11 cellular contexts compared by ENCODE assay signal in the genomic region with DNA sequence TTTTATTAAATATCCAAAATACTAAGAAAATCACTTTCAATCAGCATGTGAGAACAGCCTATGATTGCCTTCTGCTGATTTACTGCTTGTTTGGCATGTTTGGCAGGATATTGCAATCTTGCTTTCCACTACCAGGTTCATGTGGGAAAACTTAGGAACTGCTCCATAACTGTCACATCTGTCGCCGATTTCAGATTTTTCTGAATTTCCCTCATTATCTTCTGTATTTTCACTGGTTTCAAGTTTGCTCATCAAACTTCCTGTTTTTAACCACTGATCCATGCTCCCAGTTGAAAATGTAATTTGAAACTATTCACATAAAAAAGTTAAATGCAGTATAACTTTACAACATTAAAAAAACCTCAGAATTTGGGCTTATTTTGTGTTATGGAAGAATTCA.
DNase-seq lines count a peak whose midpoint lies in the region; ATAC-seq and TF ChIP-seq lines count a peak whose summit lies in the region.
"Had no signal": no experiment of that assay in that cellular context is flagged by ENCODE, and none has a peak within 500 bp of the region (broad histone marks: within the 10 kb centered on the region; RNA-seq: fewer than 3 reads in every experiment).

No MANE protein-coding gene starts in this region.

- no peak for ATAC-seq in IMR-90 (ENCODE audit: low read depth)
- ATAC-seq in T-cell (replicated peaks in 1 of 4), result no peak
- peak; percentile 43 for ATAC-seq in memory B cell (ENCODE audit: low read depth)
- ATAC-seq in GM19452 (IDR thresholded peaks at IDR 0.05; ENCODE audit: unreplicated experiment), result no peak
- no peak for ATAC-seq in effector memory CD8-positive, alpha-beta T cell (replicated peaks)

- H3K27ac Mint-ChIP-seq in CD14-positive monocyte, result peak overlapping the region in 5 of 7 donors; percentile 65 to 93 (median 82)
- peak overlapping the region; percentile 49 to 50 for H3K27ac Mint-ChIP-seq in T-cell
- peak overlapping the region; percentile 39 for H3K27ac Mint-ChIP-seq in memory B cell
- no peak overlapping the region for H3K27ac Mint-ChIP-seq in effector memory CD8-positive, alpha-beta T cell

- peak overlapping the region; percentile 89 for H3K4ac ChIP-seq in IMR-90 (ENCODE audit: low read depth, low read length)

- no peaks in the 10 kb centered on the region for H4K20me1 ChIP-seq in IMR-90 (ENCODE audit: insufficient read depth, low read length)

- H4K8ac ChIP-seq in IMR-90 (ENCODE audit: low read depth in 2 of 2, low read length in 2 of 2), result peak overlapping the region; percentile 71 to 99

- dilution Hi-C loops in IMR-90 (cut with HindIII; ENCODE audit: low sequenced_read_pairs, unreplicated experiment), result no loop called here

- no peaks in the 10 kb centered on the region for H3K36me3 ChIP-seq in IMR-90 (ENCODE audit: control insufficient read depth, insufficient read depth, low read length)
- H3K36me3 ChIP-seq: esophagus muscularis mucosa had no signal

- H4K91ac ChIP-seq in IMR-90 (ENCODE audit: insufficient read depth, low read depth, low read length), result peak overlapping the region; percentile 94

- H2AK9ac ChIP-seq in IMR-90 (replicated peaks; ENCODE audit: low read depth, low read length, poor library complexity), result no peak overlapping the region

- TF ChIP-seq CTCF in CD14-positive monocyte (IDR thresholded peaks at IDR 0.05), result no peak
- no peak for TF ChIP-seq CTCF in IMR-90 (conservative IDR thresholded peaks at IDR 0.05; ENCODE audit: low read depth, low read length)

- POLR2A ChIA-PET in IMR-90 (lab: Charles Lee; ENCODE audit: unreplicated experiment) (no interaction called here), T-cell (lab: Charles Lee) (interaction anchor here in 1 of 2 donors (1.2 kb wide), 1 partner anchor 125 kb away, joined by 3 read pairs; no protein-coding TSS in a partner anchor)

- no peaks in the 10 kb centered on the region for H3K27me3 ChIP-seq in IMR-90 (ENCODE audit: control insufficient read depth, insufficient read depth, low read length)
- H3K27me3 ChIP-seq: esophagus muscularis mucosa had no signal

- H3K4me1 ChIP-seq in IMR-90 (ENCODE audit: control insufficient read depth, insufficient read depth, low read length), result peaks cover 23% of the 10 kb centered on the region

- H3K9ac ChIP-seq in IMR-90 (ENCODE audit: low read depth, low read length), result peak overlapping the region; percentile 76; the same call in 1 of the 2 replicates

- H2AFZ ChIP-seq in IMR-90 (replicated peaks; ENCODE audit: low read length, poor library complexity), result peak overlapping the region; percentile 88

- no CpG with 5 or more reads among the region's 2 CpGs for WGBS in IMR-90 (ENCODE audit: extremely low coverage in 2 of 2, insufficient read length in 1 of 2), 2 experiments

- peak overlapping the region; percentile 100; the same call in 1 of the 2 replicates for H4K5ac ChIP-seq in IMR-90 (ENCODE audit: low read depth, low read length)

- H3K18ac ChIP-seq in IMR-90 (ENCODE audit: low read depth, low read length), result peak overlapping the region; percentile 100

- TF ChIP-seq POLR2A in IMR-90 (IDR thresholded peaks at IDR 0.05; ENCODE audit: low read depth, low read length), result no peak

- H3K9me3 Mint-ChIP-seq in CD14-positive monocyte (peaks cover 0 to under 1% (median 0%) of the 10 kb centered on the region in 7 donors), T-cell (no peaks in the 10 kb centered on the region), memory B cell (peaks cover 1% of the 10 kb centered on the region)
- H3K9me3 Mint-ChIP-seq in effector memory CD8-positive, alpha-beta T cell, result no peaks in the 10 kb centered on the region

- peak overlapping the region; percentile 98 for H3K4me2 ChIP-seq in IMR-90 (ENCODE audit: low read depth, low read length)

- H3K4me3 ChIP-seq in IMR-90 (ENCODE audit: insufficient read depth, low read depth, low read length), result no peak overlapping the region
- H3K4me3 ChIP-seq: esophagus muscularis mucosa had no signal

- CTCF ChIA-PET in IMR-90 (lab: Yijun Ruan, JAX), result no interaction called here
- CTCF ChIA-PET in T-cell (lab: Charles Lee), result no interaction called here

- H3K36me3 Mint-ChIP-seq in CD14-positive monocyte (no peaks in the 10 kb centered on the region), T-cell (no peaks in the 10 kb centered on the region), memory B cell (no peaks in the 10 kb centered on the region)
- H3K36me3 Mint-ChIP-seq in effector memory CD8-positive, alpha-beta T cell (ENCODE audit: insufficient read depth), result peaks cover 2% of the 10 kb centered on the region

- peak overlapping the region; percentile 90 for H2BK15ac ChIP-seq in IMR-90 (ENCODE audit: low read depth, low read length)

- intact Hi-C loops in CD14-positive monocyte (cut with micrococcal nuclease), result loop anchor here in 1 of 2 donors (5.0 kb wide), 3 partner anchors 40 to 115 kb away; no protein-coding TSS in a partner anchor
- intact Hi-C loops in IMR-90 (cut with micrococcal nuclease), result no loop called here

- peak overlapping the region; percentile 97 for H3K14ac ChIP-seq in IMR-90 (replicated peaks; ENCODE audit: low read depth, low read length)

- no peak for DNase-seq in CD14-positive monocyte (ENCODE audit: low spot score)
- no peak for DNase-seq in IMR-90
- no peak for DNase-seq in T-cell
- DNase-seq in memory B cell (ENCODE audit: low spot score in 2 of 2), result no peak
- DNase-seq in NK-92 treated with Interleukin-12 subunit alpha and Interleukin-12 subunit beta, amount 100 ng/mL, for 24 hours (lab: John Stamatoyannopoulos, UW), result no peak
- no peak for DNase-seq in effector memory CD8-positive, alpha-beta T cell
- DNase-seq in NCI-H1105 (lab: John Stamatoyannopoulos, UW), result no peak
- DNase-seq: aorta, NCI-H1694 had no signal

- H3K4me3 Mint-ChIP-seq in CD14-positive monocyte, result no peak overlapping the region
- H3K4me3 Mint-ChIP-seq in T-cell, result peak overlapping the region in 2 of 3 donors; percentile 29 to 48
- peak overlapping the region; percentile 21 for H3K4me3 Mint-ChIP-seq in memory B cell
- H3K4me3 Mint-ChIP-seq in effector memory CD8-positive, alpha-beta T cell, result no peak overlapping the region

- peaks cover 4% of the 10 kb centered on the region for H3K9me1 ChIP-seq in IMR-90 (ENCODE audit: insufficient read depth, low read length)

- peak overlapping the region; percentile 85; the same call in 1 of the 2 replicates for H2AK5ac ChIP-seq in IMR-90 (ENCODE audit: low read depth, low read length)

- peak overlapping the region; percentile 90; the same call in 1 of the 2 replicates for H3K23ac ChIP-seq in IMR-90 (ENCODE audit: low read depth, low read length)

- in situ Hi-C loops in IMR-90 (cut with MboI; ENCODE audit: low sequenced_read_pairs), result no loop called here

- TF ChIP-seq RAD21 in IMR-90 (IDR thresholded peaks at IDR 0.05; ENCODE audit: low read length), result no peak

- peak overlapping the region; percentile 82 for H3K56ac ChIP-seq in IMR-90 (ENCODE audit: extremely low read depth, insufficient read depth, low read length)

- BruUV-seq in IMR-90 (replicated peaks; lab: Mats Ljungman, UMichigan), result no TSS peak

- H3K27me3 Mint-ChIP-seq in CD14-positive monocyte (ENCODE audit: low read depth in 3 of 3) (no peaks in the 10 kb centered on the region), T-cell (no peaks in the 10 kb centered on the region), memory B cell (no peaks in the 10 kb centered on the region)
- H3K27me3 Mint-ChIP-seq in effector memory CD8-positive, alpha-beta T cell, result no peaks in the 10 kb centered on the region

- H2BK5ac ChIP-seq in IMR-90 (ENCODE audit: low read depth, low read length, poor library complexity, severe bottlenecking), result peak overlapping the region; percentile 93

- peak overlapping the region; percentile 95 for H2BK20ac ChIP-seq in IMR-90 (ENCODE audit: low read depth, low read length)

- H3K9me3 ChIP-seq in IMR-90 (ENCODE audit: control insufficient read depth, insufficient read depth, low read length), result no peaks in the 10 kb centered on the region
- H3K9me3 ChIP-seq: esophagus muscularis mucosa had no signal

- peaks cover 0 to 27% of the 10 kb centered on the region in 2 experiments; a peak in 3 of 4 replicates for H3K79me1 ChIP-seq in IMR-90 (ENCODE audit: low read depth in 1 of 2, low read length in 2 of 2)

- H2BK120ac ChIP-seq in IMR-90 (ENCODE audit: low read depth, low read length), result peak overlapping the region; percentile 98

- H3K27ac ChIP-seq in IMR-90 (ENCODE audit: insufficient read depth, low read length), result peak overlapping the region; percentile 50; the same call in 1 of the 2 replicates
- H3K27ac ChIP-seq: esophagus muscularis mucosa had no signal

- H3K4me1 Mint-ChIP-seq in CD14-positive monocyte (peaks cover 15% of the 10 kb centered on the region), T-cell (peaks cover 21 to 28% (median 25%) of the 10 kb centered on the region in 3 donors), memory B cell (peaks cover 15% of the 10 kb centered on the region)
- peaks cover 0 to 3% of the 10 kb centered on the region in 2 donors for H3K4me1 Mint-ChIP-seq in effector memory CD8-positive, alpha-beta T cell (ENCODE audit: low read depth in 2 of 2)

TF ChIP-seq in IMR-90, 13 proteins besides CTCF, POLR2A, EP300 and RAD21 (continues in another document):
- TF ChIP-seq RCOR1 (IDR thresholded peaks at IDR 0.05; ENCODE audit: insufficient replicate concordance, low read length), result no peak
- TF ChIP-seq FOS (IDR thresholded peaks at IDR 0.05; ENCODE audit: low read depth, low read length), result no peak
- TF ChIP-seq, protein P1, sequence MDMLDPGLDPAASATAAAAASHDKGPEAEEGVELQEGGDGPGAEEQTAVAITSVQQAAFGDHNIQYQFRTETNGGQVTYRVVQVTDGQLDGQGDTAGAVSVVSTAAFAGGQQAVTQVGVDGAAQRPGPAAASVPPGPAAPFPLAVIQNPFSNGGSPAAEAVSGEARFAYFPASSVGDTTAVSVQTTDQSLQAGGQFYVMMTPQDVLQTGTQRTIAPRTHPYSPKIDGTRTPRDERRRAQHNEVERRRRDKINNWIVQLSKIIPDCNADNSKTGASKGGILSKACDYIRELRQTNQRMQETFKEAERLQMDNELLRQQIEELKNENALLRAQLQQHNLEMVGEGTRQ (IDR thresholded peaks at IDR 0.05; ENCODE audit: low read depth, low read length), result no peak
- TF ChIP-seq MAFK (IDR thresholded peaks at IDR 0.05; ENCODE audit: low read depth, low read length), result no peak
- TF ChIP-seq, protein P2, sequence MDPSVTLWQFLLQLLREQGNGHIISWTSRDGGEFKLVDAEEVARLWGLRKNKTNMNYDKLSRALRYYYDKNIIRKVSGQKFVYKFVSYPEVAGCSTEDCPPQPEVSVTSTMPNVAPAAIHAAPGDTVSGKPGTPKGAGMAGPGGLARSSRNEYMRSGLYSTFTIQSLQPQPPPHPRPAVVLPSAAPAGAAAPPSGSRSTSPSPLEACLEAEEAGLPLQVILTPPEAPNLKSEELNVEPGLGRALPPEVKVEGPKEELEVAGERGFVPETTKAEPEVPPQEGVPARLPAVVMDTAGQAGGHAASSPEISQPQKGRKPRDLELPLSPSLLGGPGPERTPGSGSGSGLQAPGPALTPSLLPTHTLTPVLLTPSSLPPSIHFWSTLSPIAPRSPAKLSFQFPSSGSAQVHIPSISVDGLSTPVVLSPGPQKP (IDR thresholded peaks at IDR 0.05; ENCODE audit: borderline replicate concordance, low read depth, low read length), result no peak
- TF ChIP-seq RFX5 (IDR thresholded peaks at IDR 0.05; ENCODE audit: low read depth, low read length), result no peak
- TF ChIP-seq NFE2L2 (IDR thresholded peaks at IDR 0.05; ENCODE audit: low read depth, low read length), result no peak
- TF ChIP-seq CHD1 (IDR thresholded peaks at IDR 0.05; ENCODE audit: low read depth, low read length), result no peak

Comparison
In these comparisons a context has a peak if more than half of its experiments do, and no peak if none do; other contexts are left out.
1. H3K27ac Mint-ChIP-seq: peak in CD14-positive monocyte (5 of 7), T-cell (2 of 2) and memory B cell (single experiment); none in effector memory CD8-positive, alpha-beta T cell (0 of 2).
2. H3K4me3 Mint-ChIP-seq: peak in T-cell (2 of 3) and memory B cell (single experiment); none in CD14-positive monocyte (0 of 2) and effector memory CD8-positive, alpha-beta T cell (0 of 2).